18 cellular contexts compared by ENCODE assay signal in the genomic region with DNA sequence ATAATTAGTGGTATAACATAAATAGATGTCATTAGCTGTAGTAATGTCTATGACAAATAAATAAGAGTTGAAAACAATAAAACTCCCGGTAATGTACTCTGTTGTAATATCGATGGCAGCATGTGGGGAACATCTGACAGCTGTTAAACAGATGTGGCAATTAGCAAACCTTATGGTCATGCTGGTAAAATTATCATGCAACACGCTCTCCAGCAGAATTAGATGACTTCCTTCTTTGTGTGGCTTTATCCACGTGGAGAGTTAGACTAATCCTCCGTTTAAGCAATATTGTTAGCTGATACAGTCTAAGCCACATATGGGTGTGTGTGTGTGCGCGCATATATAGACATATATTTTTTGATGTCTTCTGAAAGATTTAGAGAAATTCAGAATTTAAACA.
DNase-seq lines count a peak whose midpoint lies in the region; ATAC-seq, FAIRE-seq and TF ChIP-seq lines count a peak whose summit lies in the region.
"Had no signal": no experiment of that assay in that cellular context is flagged by ENCODE, and none has a peak within 500 bp of the region (broad histone marks: within the 10 kb centered on the region; RNA-seq: fewer than 3 reads in every experiment).

No MANE protein-coding gene starts in this region.

- no peak for ATAC-seq in HG03139 (IDR thresholded peaks at IDR 0.05; ENCODE audit: unreplicated experiment)
- ATAC-seq: foreskin keratinocyte had no signal

- peaks cover 6% of the 10 kb centered on the region for H3K4me1 Mint-ChIP-seq in HFFc6 (ENCODE audit: low read depth)
- H3K4me1 Mint-ChIP-seq: activated naive CD8-positive, alpha-beta T cell treated with anti-CD3 and anti-CD28 coated beads, Interleukin-2, amount 10 ng/mL, durations not matched to agents 7 days and 5 days had no signal

- no peaks in the 10 kb centered on the region for H3K9me3 Mint-ChIP-seq in HFFc6
- H3K9me3 Mint-ChIP-seq: activated naive CD8-positive, alpha-beta T cell treated with anti-CD3 and anti-CD28 coated beads, Interleukin-2, amount 10 ng/mL, durations not matched to agents 7 days and 5 days; activated T-cell treated with anti-CD3 and anti-CD28 coated beads, Interleukin-2, amount 50 U/mL, for 24 hours had no signal

- TF ChIP-seq CTCF in AG09319 (IDR thresholded peaks at IDR 0.05; ENCODE audit: low read depth, low read length), result no peak
- TF ChIP-seq CTCF in HFFc6 (IDR thresholded peaks at IDR 0.05), result no peak

- DNase-seq in AG09319 (ENCODE audit: extremely low read depth, low read depth) (peak; percentile 42), HCEC 1CT (peak; percentile 68), NOMO-1 treated with dmso at 0.1 percent for 144 hours (lab: John Stamatoyannopoulos, UW; ENCODE audit: unreplicated experiment) (peak; percentile 85), epidermal melanocyte (ENCODE audit: insufficient read length, low spot score) (peak; percentile 29), HFFc6 (no peak), urothelium cell line (ENCODE audit: low spot score) (no peak)
- no peak for DNase-seq in activated CD8-positive, alpha-beta memory T cell treated with anti-CD3 and anti-CD28 coated beads for 24 hours
- DNase-seq: activated CD4-positive, alpha-beta T cell treated with anti-CD3 and anti-CD28 coated beads for 4 hours; activated naive CD8-positive, alpha-beta T cell treated with anti-CD3 and anti-CD28 coated beads, Interleukin-2, amount 10 ng/mL, durations not matched to agents 7 days and 5 days; activated T-cell treated with anti-CD3 and anti-CD28 coated beads, Interleukin-2, amount 50 U/mL, for 24 hours; effector CD4-positive, alpha-beta T cell; foreskin keratinocyte; H7; midbrain; NCI-H2107; spleen; T-helper 1 cell had no signal

- H3K36me3 Mint-ChIP-seq in HFFc6 (ENCODE audit: low read depth), result no peaks in the 10 kb centered on the region
- H3K36me3 Mint-ChIP-seq: activated naive CD8-positive, alpha-beta T cell treated with anti-CD3 and anti-CD28 coated beads, Interleukin-2, amount 10 ng/mL, durations not matched to agents 7 days and 5 days had no signal

- H3K27me3 Mint-ChIP-seq in HFFc6 (ENCODE audit: insufficient read depth), result no peaks in the 10 kb centered on the region; the same call in none of the 2 replicates

- H3K27ac Mint-ChIP-seq in HFFc6, result no peak overlapping the region
- H3K27ac Mint-ChIP-seq: activated naive CD8-positive, alpha-beta T cell treated with anti-CD3 and anti-CD28 coated beads, Interleukin-2, amount 10 ng/mL, durations not matched to agents 7 days and 5 days; activated T-cell treated with anti-CD3 and anti-CD28 coated beads, Interleukin-2, amount 50 U/mL, for 24 hours had no signal

- no peak for FAIRE-seq in urothelium cell line (lab: Jason Lieb, UNC)

- no peak overlapping the region for H3K4me3 Mint-ChIP-seq in HFFc6
- H3K4me3 Mint-ChIP-seq: activated naive CD8-positive, alpha-beta T cell treated with anti-CD3 and anti-CD28 coated beads, Interleukin-2, amount 10 ng/mL, durations not matched to agents 7 days and 5 days; activated T-cell treated with anti-CD3 and anti-CD28 coated beads, Interleukin-2, amount 50 U/mL, for 24 hours had no signal

Comparison
In these comparisons a context has a peak if more than half of its experiments do, and no peak if none do; other contexts are left out.
1. DNase-seq: peak in AG09319 (single experiment), HCEC 1CT (single experiment), NOMO-1 treated with dmso at 0.1 percent for 144 hours (single experiment) and epidermal melanocyte (single experiment); none in HFFc6 (single experiment), activated CD8-positive, alpha-beta memory T cell treated with anti-CD3 and anti-CD28 coated beads for 24 hours (single experiment) and urothelium cell line (single experiment).